Comparison of ENCODE assay signal across 25 cellular contexts in genomic region chr16:53931946-53932345, GRCh38.
"Had no signal": no experiment of that assay in that cellular context is flagged by ENCODE, and none has a peak within 500 bp of the region (broad histone marks: within the 10 kb centered on the region; RNA-seq: fewer than 3 reads in every experiment).

No MANE protein-coding gene starts in this region.

- H3K27me3 ChIP-seq: colonic mucosa, dorsolateral prefrontal cortex, esophagus muscularis mucosa, esophagus squamous epithelium, foreskin keratinocyte, gastrocnemius medialis, gastroesophageal sphincter, heart left ventricle, heart right ventricle had no signal

- H3K27ac Mint-ChIP-seq: dendritic cell treated with granulocyte-macrophage colony-stimulating factor and Interleukin-4, amounts not matched to agents 40 ng/mL and 50 ng/mL, for 4 days; effector memory CD8-positive, alpha-beta T cell; endodermal cell had no signal

- H3K9me3 ChIP-seq: colonic mucosa, esophagus muscularis mucosa, esophagus squamous epithelium, gastrocnemius medialis, gastroesophageal sphincter, heart left ventricle, heart right ventricle had no signal

- H3K27ac ChIP-seq: colonic mucosa, coronary artery, dorsolateral prefrontal cortex, epithelial cell of prostate, esophagus muscularis mucosa, esophagus squamous epithelium, foreskin keratinocyte, gastrocnemius medialis, gastroesophageal sphincter, heart left ventricle, heart right ventricle had no signal

- H3K27me3 Mint-ChIP-seq: dendritic cell treated with granulocyte-macrophage colony-stimulating factor and Interleukin-4, amounts not matched to agents 40 ng/mL and 50 ng/mL, for 4 days; effector memory CD8-positive, alpha-beta T cell had no signal

- DNase-seq: colonic mucosa; cortex of kidney; dermis blood vessel endothelial cell; dorsolateral prefrontal cortex; effector CD4-positive, alpha-beta T cell; effector CD8-positive, alpha-beta T cell; effector memory CD4-positive, alpha-beta T cell; effector memory CD8-positive, alpha-beta T cell; endodermal cell; erythroblast; esophagus squamous epithelium; foreskin fibroblast; foreskin keratinocyte; foreskin melanocyte; gastrocnemius medialis; glutamatergic neuron; head of caudate nucleus; heart left ventricle; heart right ventricle had no signal

- ATAC-seq: effector memory CD8-positive, alpha-beta T cell; esophagus mucosa; foreskin keratinocyte; gastrocnemius medialis; gastroesophageal sphincter; heart right ventricle had no signal

- H3K9me3 Mint-ChIP-seq: dendritic cell treated with granulocyte-macrophage colony-stimulating factor and Interleukin-4, amounts not matched to agents 40 ng/mL and 50 ng/mL, for 4 days; effector memory CD8-positive, alpha-beta T cell; endodermal cell had no signal

- H3K4me3 ChIP-seq: colonic mucosa, coronary artery, dorsolateral prefrontal cortex, esophagus muscularis mucosa, esophagus squamous epithelium, gastrocnemius medialis, gastroesophageal sphincter, heart left ventricle, heart right ventricle had no signal

- H3K36me3 ChIP-seq: colonic mucosa had no signal

- H3K4me1 ChIP-seq: colonic mucosa, esophagus squamous epithelium, foreskin keratinocyte had no signal

- H3K4me3 Mint-ChIP-seq: dendritic cell treated with granulocyte-macrophage colony-stimulating factor and Interleukin-4, amounts not matched to agents 40 ng/mL and 50 ng/mL, for 4 days; effector memory CD8-positive, alpha-beta T cell; endodermal cell had no signal
